ENCODE assay signal across 8 cellular contexts in genomic region chr5:1380011-1380817, GRCh38. TPM values are rescaled to one million over a fixed set of nuclear protein-coding genes. Genes with fewer than 3 reads are reported as not detected.
DNase-seq lines count a peak whose midpoint lies in the region; ATAC-seq and TF ChIP-seq lines count a peak whose summit lies in the region.

No MANE protein-coding gene starts in this region.

- no peak overlapping the region for H3K9ac ChIP-seq in OCI-LY1 (ENCODE audit: low read length)

- 23 to 33% (median 26%) methylated on average over 15 to 34 of the region's 34 CpGs for WGBS in heart left ventricle, 4 donors

- peak; percentile 58 for DNase-seq in GM10266 (ENCODE audit: extremely low spot score)
- DNase-seq in activated effector memory CD4-positive, alpha-beta T cell treated with Interleukin-2 at 50 U/mL for 16 hours = peak; percentile 42
- peak in 2 of 5 donors; percentile 34 to 60 for DNase-seq in heart left ventricle
- peak; percentile 11 to 22 for DNase-seq in stimulated activated CD4-positive, alpha-beta T cell treated with anti-CD3 and anti-CD28 coated beads, Interleukin-12 subunit alpha, Interleukin-12 subunit beta, amount 100 ng/mL, for 24 hours (ENCODE audit: low read depth in 2 of 2)
- no peak for DNase-seq in NCI-H1105 (lab: John Stamatoyannopoulos, UW)
- DNase-seq in HuH-7.5 (ENCODE audit: low spot score) = no peak

- intact Hi-C loops in heart left ventricle (cut with DNase I) = loop anchor here in 7 of 10 donors (2.0 to 10.0 kb wide), 2 partner anchors 265 kb away; no protein-coding TSS in a partner anchor

- H3K4me3 ChIP-seq in HEK293 (ENCODE audit: low read depth, low read length) (no peak overlapping the region), OCI-LY1 (ENCODE audit: low read depth, low read length, poor library complexity, severe bottlenecking) (no peak overlapping the region), heart left ventricle (peak overlapping the region in 2 of 12 donors; percentile 6 to 21)

- H3F3A ChIP-seq in OCI-LY1 (ENCODE audit: insufficient read depth, low read length) = no peaks in the 10 kb centered on the region

- H3K79me2 ChIP-seq in OCI-LY1 (ENCODE audit: insufficient read depth, low read length) = no peaks in the 10 kb centered on the region

- peaks cover 3% of the 10 kb centered on the region; the same call in 1 of the 2 replicates for H3K4me1 ChIP-seq in HEK293 (ENCODE audit: control insufficient read depth, insufficient read depth, low read length)
- peaks cover under 1% of the 10 kb centered on the region for H3K4me1 ChIP-seq in OCI-LY1 (ENCODE audit: insufficient read depth, low read length, severe bottlenecking)
- H3K4me1 ChIP-seq in heart left ventricle = peaks cover 0 to 8% (median 0%) of the 10 kb centered on the region in 12 donors

- no peaks in the 10 kb centered on the region for H3K9me2 ChIP-seq in OCI-LY1 (ENCODE audit: low read depth, low read length)

- no peak overlapping the region for H2AFZ ChIP-seq in OCI-LY1 (ENCODE audit: low read length)

- POLR2A ChIA-PET in HEK293 (lab: Yijun Ruan, JAX) = interaction anchor here (1.1 kb wide), 1 partner anchor 52 kb away, joined by 4 read pairs; no protein-coding TSS in a partner anchor

- TF ChIP-seq CTCF in GM10266 (IDR thresholded peaks at IDR 0.05; ENCODE audit: control insufficient read depth, insufficient read depth, low read depth, missing control alignments) = peak; percentile 68
- peak; percentile 70 for TF ChIP-seq CTCF in HEK293 (tag by site-specific recombination; IDR thresholded peaks at IDR 0.05)
- TF ChIP-seq CTCF in OCI-LY1 (IDR thresholded peaks at IDR 0.05; ENCODE audit: low read length) = peak; percentile 74
- peak; percentile 48 to 69 (median 57) for TF ChIP-seq CTCF in heart left ventricle (IDR thresholded peaks at IDR 0.05)

- H4K20me1 ChIP-seq in OCI-LY1 (ENCODE audit: insufficient read depth, low read length) = no peaks in the 10 kb centered on the region

- peak in 3 of 4 donors; percentile 65 to 85 (median 76) for ATAC-seq in heart left ventricle

- H3K9me3 ChIP-seq in HEK293 (ENCODE audit: control insufficient read depth, insufficient read depth, low read depth, low read length) = no peaks in the 10 kb centered on the region
- peaks cover 8% of the 10 kb centered on the region; the same call in 1 of the 2 replicates for H3K9me3 ChIP-seq in OCI-LY1 (ENCODE audit: low read length)
- no peaks in the 10 kb centered on the region for H3K9me3 ChIP-seq in heart left ventricle

- CTCF ChIA-PET in HEK293 (lab: Yijun Ruan, JAX) = interaction anchor here (0.6 to 3.5 kb wide), 39 partner anchors 8 to 1276 kb away, joined by 3 to 22 read pairs (median 4); partner anchors contain the start of gene CLPTM1L

- peak overlapping the region; percentile 5; the same call in 1 of the 2 replicates for H3K4me2 ChIP-seq in OCI-LY1 (ENCODE audit: low read length)

- H3K27ac ChIP-seq in HEK293 (ENCODE audit: extremely low read depth, low read depth, low read length) = 0 out of 2 replicates have a peak overlapping the region, but pooled peaks have one; percentile 9
- H3K27ac ChIP-seq in OCI-LY1 (ENCODE audit: low read depth, low read length, poor library complexity, severe bottlenecking) = no peak overlapping the region
- H3K27ac ChIP-seq in heart left ventricle = no peak overlapping the region

- H3K27me3 ChIP-seq in OCI-LY1 (ENCODE audit: insufficient read depth, low read length) (peaks cover 11% of the 10 kb centered on the region; the same call in 1 of the 2 replicates), heart left ventricle (peaks cover 0 to 32% (median 9%) of the 10 kb centered on the region in 9 donors)

- TF ChIP-seq POLR2A in heart left ventricle (IDR thresholded peaks at IDR 0.05) = no peak

- no peaks in the 10 kb centered on the region for H3K36me3 ChIP-seq in HEK293 (ENCODE audit: control insufficient read depth in 2 of 2, insufficient read depth in 1 of 2, low read length in 2 of 2)
- H3K36me3 ChIP-seq in OCI-LY1 (ENCODE audit: insufficient read depth, low read length) = no peaks in the 10 kb centered on the region
- no peaks in the 10 kb centered on the region for H3K36me3 ChIP-seq in heart left ventricle

TF ChIP-seq in HEK293, 187 proteins besides CTCF, POLR2A, EP300 and RAD21 (continues in another document):
- TF ChIP-seq SCRT1 (tag by site-specific recombination; IDR thresholded peaks at IDR 0.05; ENCODE audit: borderline replicate concordance) (no peak), KLF7 (tag by site-specific recombination; IDR thresholded peaks at IDR 0.05; ENCODE audit: borderline replicate concordance) (no peak), ZBTB8A (tag by site-specific recombination; IDR thresholded peaks at IDR 0.05) (peak; percentile 62), KLF16 (tag by site-specific recombination; IDR thresholded peaks at IDR 0.05) (no peak), SCRT2 (tag by site-specific recombination; IDR thresholded peaks at IDR 0.05) (peak; percentile 90), PBX3 (CRISPR knock-in tag; IDR thresholded peaks at IDR 0.05) (no peak), ZNF692 (tag by site-specific recombination; IDR thresholded peaks at IDR 0.05) (peak; percentile 96), ZFHX2 (tag by site-specific recombination; conservative IDR thresholded peaks at IDR 0.05) (peak; percentile 87), EGR2 (tag by site-specific recombination; IDR thresholded peaks at IDR 0.05; ENCODE audit: low read depth) (peak; percentile 30), ZNF157 (tag by site-specific recombination; IDR thresholded peaks at IDR 0.05) (no peak), ZSCAN30 (tag by site-specific recombination; IDR thresholded peaks at IDR 0.05) (peak; percentile 37; the same call in 1 of the 2 replicates), ZNF449 (tag by site-specific recombination; IDR thresholded peaks at IDR 0.05) (peak; percentile 49; the same call in 1 of the 2 replicates), ZFP41 (tag by site-specific recombination; IDR thresholded peaks at IDR 0.05; ENCODE audit: borderline replicate concordance) (no peak), ZNF571 (tag by site-specific recombination; IDR thresholded peaks at IDR 0.05) (no peak), ZBTB26 (tag by site-specific recombination; optimal IDR thresholded peaks at IDR 0.05) (peak; percentile 44), ZNF391 (tag by site-specific recombination; IDR thresholded peaks at IDR 0.05; ENCODE audit: borderline replicate concordance, low read depth) (no peak), ZNF76 (tag by site-specific recombination; IDR thresholded peaks at IDR 0.05; ENCODE audit: borderline replicate concordance, low read depth) (no peak), SP2 (tag by site-specific recombination; IDR thresholded peaks at IDR 0.05) (peak; percentile 38), GLIS2 (tag by site-specific recombination; IDR thresholded peaks at IDR 0.05) (peak; percentile 43; the same call in 1 of the 2 replicates), ZFP69B (tag by site-specific recombination; IDR thresholded peaks at IDR 0.05) (peak; percentile 90), ZNF777 (tag by site-specific recombination; IDR thresholded peaks at IDR 0.05; ENCODE audit: borderline replicate concordance) (no peak), TCF7L2 (IDR thresholded peaks at IDR 0.05; ENCODE audit: borderline replicate concordance, low read depth, low read length) (no peak)

RNA-seq across cellular contexts. Expression of gene CLPTM1L, which starts 35.3 kb away (rescaled TPM):
- 10 to 100 TPM; 31.0 to 60.2 (median 39.4) TPM for total RNA-seq in heart left ventricle
- polyA plus RNA-seq in heart left ventricle = 10 to 100 TPM; 23.5 to 96.8 TPM

Comparison
In these comparisons a context has a peak if more than half of its experiments do, and no peak if none do; other contexts are left out.
1. DNase-seq: peak in GM10266 (single experiment), activated effector memory CD4-positive, alpha-beta T cell treated with Interleukin-2 at 50 U/mL for 16 hours (single experiment) and stimulated activated CD4-positive, alpha-beta T cell treated with anti-CD3 and anti-CD28 coated beads, Interleukin-12 subunit alpha, Interleukin-12 subunit beta, amount 100 ng/mL, for 24 hours (2 of 2); none in NCI-H1105 (single experiment) and HuH-7.5 (single experiment).
2. Peak in every context shown above with its lines, with median percentiles within 50 percentile points of each other: CTCF ChIP-seq.